ENCODE assay signal across 1 cellular context in the genomic region with DNA sequence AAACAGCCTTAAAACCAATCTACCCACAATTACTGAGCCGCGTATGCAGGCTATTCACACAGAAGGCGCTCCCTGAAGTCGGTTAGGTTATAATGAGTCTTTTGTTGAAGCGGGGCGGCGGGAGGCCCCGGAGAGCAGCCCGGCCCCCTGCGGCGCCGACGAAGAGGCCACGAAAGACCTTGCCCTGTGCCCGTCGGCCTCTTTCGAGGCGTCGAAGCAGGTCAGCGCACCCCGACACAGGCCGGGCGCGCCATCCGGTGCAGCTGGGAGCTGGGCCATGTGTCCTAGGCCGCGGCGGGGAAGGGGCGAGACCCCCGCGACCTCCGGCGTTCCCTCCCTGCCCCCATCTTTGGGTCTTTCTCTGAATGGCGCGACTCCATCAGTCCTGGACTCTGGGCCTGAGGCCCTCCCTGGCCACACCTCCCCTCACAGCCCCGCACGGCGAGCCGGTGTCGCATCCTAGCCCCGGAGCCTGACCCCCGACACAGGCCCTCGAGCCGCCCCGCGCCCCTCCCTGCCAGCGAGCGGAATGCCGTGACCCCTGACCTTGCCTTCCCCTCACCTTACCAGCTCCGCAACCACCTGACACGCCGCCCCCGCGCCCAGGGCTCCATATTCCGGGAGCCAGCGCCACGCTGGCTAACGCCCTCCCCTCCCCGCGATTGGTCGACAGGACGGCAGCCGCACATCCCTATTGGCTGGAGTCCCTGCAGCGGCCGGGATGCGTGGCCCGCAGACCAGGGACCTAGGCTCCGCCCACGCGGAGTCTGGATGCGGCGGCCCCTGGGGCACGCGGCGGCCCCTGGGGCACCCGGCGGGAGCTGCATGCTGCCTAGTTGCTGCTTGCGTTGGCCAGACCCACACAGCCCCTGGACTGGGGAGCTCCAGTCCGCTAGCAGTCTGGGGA.
TF ChIP-seq lines count a peak whose summit lies in the region.

Gene SLC11A2 (minus strand): TSS at position 637 of the 907 bp plus-strand sequence. CDS start 15,656 bp downstream, outside the sequence.

TF ChIP-seq in HEK293, 187 proteins besides CTCF, POLR2A, EP300 and RAD21 (continued from another document):
- no peak for TF ChIP-seq ZNF488 (tag by site-specific recombination; IDR thresholded peaks at IDR 0.05)
- TF ChIP-seq, protein P1, sequence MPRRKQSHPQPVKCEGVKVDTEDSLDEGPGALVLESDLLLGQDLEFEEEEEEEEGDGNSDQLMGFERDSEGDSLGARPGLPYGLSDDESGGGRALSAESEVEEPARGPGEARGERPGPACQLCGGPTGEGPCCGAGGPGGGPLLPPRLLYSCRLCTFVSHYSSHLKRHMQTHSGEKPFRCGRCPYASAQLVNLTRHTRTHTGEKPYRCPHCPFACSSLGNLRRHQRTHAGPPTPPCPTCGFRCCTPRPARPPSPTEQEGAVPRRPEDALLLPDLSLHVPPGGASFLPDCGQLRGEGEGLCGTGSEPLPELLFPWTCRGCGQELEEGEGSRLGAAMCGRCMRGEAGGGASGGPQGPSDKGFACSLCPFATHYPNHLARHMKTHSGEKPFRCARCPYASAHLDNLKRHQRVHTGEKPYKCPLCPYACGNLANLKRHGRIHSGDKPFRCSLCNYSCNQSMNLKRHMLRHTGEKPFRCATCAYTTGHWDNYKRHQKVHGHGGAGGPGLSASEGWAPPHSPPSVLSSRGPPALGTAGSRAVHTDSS (tag by site-specific recombination; IDR thresholded peaks at IDR 0.05), result no peak
- no peak for TF ChIP-seq ZNF621 (tag by site-specific recombination; IDR thresholded peaks at IDR 0.05)
- TF ChIP-seq ZNF660 (tag by site-specific recombination; IDR thresholded peaks at IDR 0.05), result peak; percentile 52; the same call in 1 of the 2 replicates
- TF ChIP-seq ZBTB11 (tag by site-specific recombination; conservative IDR thresholded peaks at IDR 0.05; ENCODE audit: low read depth), result no peak
- TF ChIP-seq ZNF202 (tag by site-specific recombination; IDR thresholded peaks at IDR 0.05; ENCODE audit: borderline replicate concordance), result no peak
- peak; percentile 91 for TF ChIP-seq ZSCAN23 (tag by site-specific recombination; IDR thresholded peaks at IDR 0.05)
- TF ChIP-seq, protein P2, sequence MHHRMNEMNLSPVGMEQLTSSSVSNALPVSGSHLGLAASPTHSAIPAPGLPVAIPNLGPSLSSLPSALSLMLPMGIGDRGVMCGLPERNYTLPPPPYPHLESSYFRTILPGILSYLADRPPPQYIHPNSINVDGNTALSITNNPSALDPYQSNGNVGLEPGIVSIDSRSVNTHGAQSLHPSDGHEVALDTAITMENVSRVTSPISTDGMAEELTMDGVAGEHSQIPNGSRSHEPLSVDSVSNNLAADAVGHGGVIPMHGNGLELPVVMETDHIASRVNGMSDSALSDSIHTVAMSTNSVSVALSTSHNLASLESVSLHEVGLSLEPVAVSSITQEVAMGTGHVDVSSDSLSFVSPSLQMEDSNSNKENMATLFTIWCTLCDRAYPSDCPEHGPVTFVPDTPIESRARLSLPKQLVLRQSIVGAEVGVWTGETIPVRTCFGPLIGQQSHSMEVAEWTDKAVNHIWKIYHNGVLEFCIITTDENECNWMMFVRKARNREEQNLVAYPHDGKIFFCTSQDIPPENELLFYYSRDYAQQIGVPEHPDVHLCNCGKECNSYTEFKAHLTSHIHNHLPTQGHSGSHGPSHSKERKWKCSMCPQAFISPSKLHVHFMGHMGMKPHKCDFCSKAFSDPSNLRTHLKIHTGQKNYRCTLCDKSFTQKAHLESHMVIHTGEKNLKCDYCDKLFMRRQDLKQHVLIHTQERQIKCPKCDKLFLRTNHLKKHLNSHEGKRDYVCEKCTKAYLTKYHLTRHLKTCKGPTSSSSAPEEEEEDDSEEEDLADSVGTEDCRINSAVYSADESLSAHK (tag by site-specific recombination; IDR thresholded peaks at IDR 0.05), result peak; percentile 25; the same call in 1 of the 2 replicates
- peak; percentile 55; the same call in 1 of the 2 replicates for TF ChIP-seq ZBTB21 (tag by site-specific recombination; IDR thresholded peaks at IDR 0.05)
- no peak for TF ChIP-seq SETDB1 (IDR thresholded peaks at IDR 0.05; ENCODE audit: insufficient read length, low read length)
- TF ChIP-seq ZSCAN30 (tag by site-specific recombination; IDR thresholded peaks at IDR 0.05), result peak; percentile 63; the same call in 1 of the 2 replicates
- TF ChIP-seq EGR2 (tag by site-specific recombination; IDR thresholded peaks at IDR 0.05; ENCODE audit: low read depth), result peak; percentile 93
- no peak for TF ChIP-seq ZNF133 (tag by site-specific recombination; IDR thresholded peaks at IDR 0.05)
- peak; percentile 89 for TF ChIP-seq ZNF341 (tag by site-specific recombination; IDR thresholded peaks at IDR 0.05; ENCODE audit: low read depth)
- TF ChIP-seq, protein P3, sequence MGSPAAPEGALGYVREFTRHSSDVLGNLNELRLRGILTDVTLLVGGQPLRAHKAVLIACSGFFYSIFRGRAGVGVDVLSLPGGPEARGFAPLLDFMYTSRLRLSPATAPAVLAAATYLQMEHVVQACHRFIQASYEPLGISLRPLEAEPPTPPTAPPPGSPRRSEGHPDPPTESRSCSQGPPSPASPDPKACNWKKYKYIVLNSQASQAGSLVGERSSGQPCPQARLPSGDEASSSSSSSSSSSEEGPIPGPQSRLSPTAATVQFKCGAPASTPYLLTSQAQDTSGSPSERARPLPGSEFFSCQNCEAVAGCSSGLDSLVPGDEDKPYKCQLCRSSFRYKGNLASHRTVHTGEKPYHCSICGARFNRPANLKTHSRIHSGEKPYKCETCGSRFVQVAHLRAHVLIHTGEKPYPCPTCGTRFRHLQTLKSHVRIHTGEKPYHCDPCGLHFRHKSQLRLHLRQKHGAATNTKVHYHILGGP (tag by site-specific recombination; IDR thresholded peaks at IDR 0.05), result peak; percentile 77
